In genomic region chr3:22713936-22714335, GRCh38 we compare ENCODE assay signal across 11 cellular contexts.
A peak's percentile ranks its signal among the peaks of the same experiment; 100 is the strongest.
DNase-seq lines count a peak whose midpoint lies in the region; ATAC-seq and TF ChIP-seq lines count a peak whose summit lies in the region.
"Had no signal": no experiment of that assay in that cellular context is flagged by ENCODE, and none has a peak within 500 bp of the region (broad histone marks: within the 10 kb centered on the region; RNA-seq: fewer than 3 reads in every experiment).

No MANE protein-coding gene starts in this region.

- H3K36me3 ChIP-seq in SJSA1 = no peaks in the 10 kb centered on the region
- H3K36me3 ChIP-seq in upper lobe of left lung = no peaks in the 10 kb centered on the region
- H3K36me3 ChIP-seq: heart right ventricle had no signal

- no peaks in the 10 kb centered on the region for H3K27me3 ChIP-seq in SJSA1 (replicated peaks)
- no peaks in the 10 kb centered on the region for H3K27me3 ChIP-seq in upper lobe of left lung
- H3K27me3 ChIP-seq: body of pancreas, heart right ventricle had no signal

- DNase-seq in HT-29 (ENCODE audit: low spot score) (peak; percentile 1), SJSA1 (ENCODE audit: low read depth in 1 of 2, low spot score in 2 of 2) (peak; percentile 53 to 62), fibroblast of the conjunctiva (ENCODE audit: low read depth) (peak; percentile 80), upper lobe of left lung (no peak), NCI-H748 (lab: John Stamatoyannopoulos, UW; ENCODE audit: unreplicated experiment) (no peak), NCI-H1694 treated with DMSO at 0.1 percent for 48 hours (lab: John Stamatoyannopoulos, UW) (no peak)
- DNase-seq: activated CD4-positive, alpha-beta memory T cell treated with anti-CD3 and anti-CD28 coated beads for 36 hours; heart right ventricle; natural killer cell had no signal

- peak; percentile 49 to 87 for ATAC-seq in upper lobe of left lung (ENCODE audit: low FRiP score in 2 of 2)
- no peak for ATAC-seq in GM21526 (IDR thresholded peaks at IDR 0.05; ENCODE audit: low FRiP score, unreplicated experiment)
- ATAC-seq: body of pancreas had no signal

- H3K4me1 ChIP-seq in SJSA1 (replicated peaks) = peaks cover 21% of the 10 kb centered on the region
- no peaks in the 10 kb centered on the region for H3K4me1 ChIP-seq in upper lobe of left lung
- H3K4me1 ChIP-seq: body of pancreas had no signal

- TF ChIP-seq POLR2A in upper lobe of left lung (IDR thresholded peaks at IDR 0.05) = no peak

- WGBS in upper lobe of left lung, 2 donors = 16 to 24% methylated on average over 3 of the region's 3 CpGs

- H3K27ac ChIP-seq in SJSA1 (peak overlapping the region; percentile 57), upper lobe of left lung (no peak overlapping the region)
- H3K27ac ChIP-seq: body of pancreas had no signal

- H3K4me3 ChIP-seq in SJSA1 (no peak overlapping the region), upper lobe of left lung (no peak overlapping the region)
- H3K4me3 ChIP-seq: body of pancreas, heart right ventricle had no signal

- H3K9me3 ChIP-seq in SJSA1 (replicated peaks) (no peaks in the 10 kb centered on the region), upper lobe of left lung (no peaks in the 10 kb centered on the region)

- TF ChIP-seq EP300 in upper lobe of left lung (IDR thresholded peaks at IDR 0.05) = no peak

- no peak for TF ChIP-seq CTCF in upper lobe of left lung (IDR thresholded peaks at IDR 0.05)

Comparison
In these comparisons a context has a peak if more than half of its experiments do, and no peak if none do; other contexts are left out.
1. DNase-seq: peak in HT-29 (single experiment), SJSA1 (2 of 2) and fibroblast of the conjunctiva (single experiment); none in upper lobe of left lung (0 of 2), NCI-H748 (single experiment) and NCI-H1694 treated with DMSO at 0.1 percent for 48 hours (single experiment).